25 cellular contexts compared by ENCODE assay signal in genomic region chr10:72793752-72794151, GRCh38.
"Had no signal": no experiment of that assay in that cellular context is flagged by ENCODE, and none has a peak within 500 bp of the region (broad histone marks: within the 10 kb centered on the region; RNA-seq: fewer than 3 reads in every experiment).

No MANE protein-coding gene starts in this region.

- FAIRE-seq: astrocyte, colon had no signal

- H3K27ac Mint-ChIP-seq: activated B cell treated with CpG ODN at 0.5 μM for 24 hours; activated CD4-positive, alpha-beta memory T cell treated with anti-CD3 and anti-CD28 coated beads for 36 hours; activated CD4-positive, alpha-beta T cell treated with anti-CD3 and anti-CD28 coated beads, Interleukin-2, amount 10 ng/mL, durations not matched to agents 7 days and 5 days; activated naive CD8-positive, alpha-beta T cell; brain; T-helper 17 cell had no signal

- H3K36me3 ChIP-seq: cardiac muscle cell, MG63 had no signal

- DNase-seq: activated B cell treated with CpG ODN at 0.5 μM for 24 hours; activated CD4-positive, alpha-beta memory T cell treated with anti-CD3 and anti-CD28 coated beads for 36 hours; activated CD4-positive, alpha-beta T cell treated with anti-CD3 and anti-CD28 coated beads, Interleukin-2, amount 10 ng/mL, durations not matched to agents 7 days and 5 days; activated CD8-positive, alpha-beta memory T cell treated with anti-CD3 and anti-CD28 coated beads for 24 hours; activated effector memory CD4-positive, alpha-beta T cell treated with anti-CD3 and anti-CD28 coated beads, Interleukin-2, amount 50 U/mL, for 16 hours; activated naive CD4-positive, alpha-beta T cell treated with Interleukin-2 at 50 U/mL for 16 hours; activated T-cell treated with anti-CD3 and anti-CD28 coated beads, Interleukin-2, amount 50 U/mL, for 4 hours; amygdala; cerebellar nuclear complex; MG63; NCI-H1105 treated with DMSO at 0.1 percent for 48 hours; NCI-H1436 treated with DMSO at 0.1 percent for 48 hours; NCI-H187; NCI-H2081; NCI-H446; NCI-H524; SHP77 treated with DMSO at 0.1 percent for 48 hours; T-helper 17 cell; T-helper 9 cell had no signal

- H3K27me3 ChIP-seq: cardiac muscle cell, MG63 had no signal

- H3K27me3 Mint-ChIP-seq: activated B cell treated with CpG ODN at 0.5 μM for 24 hours; activated CD4-positive, alpha-beta memory T cell treated with anti-CD3 and anti-CD28 coated beads for 36 hours; activated CD4-positive, alpha-beta T cell treated with anti-CD3 and anti-CD28 coated beads, Interleukin-2, amount 10 ng/mL, durations not matched to agents 7 days and 5 days; activated naive CD8-positive, alpha-beta T cell; brain; T-helper 17 cell had no signal

- H3K36me3 Mint-ChIP-seq: activated CD4-positive, alpha-beta memory T cell treated with anti-CD3 and anti-CD28 coated beads for 36 hours; activated naive CD8-positive, alpha-beta T cell; brain had no signal

- H3K4me3 Mint-ChIP-seq: activated B cell treated with CpG ODN at 0.5 μM for 24 hours; activated CD4-positive, alpha-beta memory T cell treated with anti-CD3 and anti-CD28 coated beads for 36 hours; activated CD4-positive, alpha-beta T cell treated with anti-CD3 and anti-CD28 coated beads, Interleukin-2, amount 10 ng/mL, durations not matched to agents 7 days and 5 days; activated naive CD8-positive, alpha-beta T cell; activated T-cell treated with anti-CD3 and anti-CD28 coated beads, Interleukin-2, amount 50 U/mL, for 4 hours; brain; T-helper 17 cell had no signal

- ATAC-seq: activated T-cell treated with anti-CD3 and anti-CD28 coated beads, Interleukin-2, amount 50 U/mL, for 4 hours; PC-3; T-helper 17 cell had no signal

- H3K4me3 ChIP-seq: cardiac muscle cell, MG63 had no signal

- H3K9me3 ChIP-seq: MG63 had no signal

- H3K9me3 Mint-ChIP-seq: activated B cell treated with CpG ODN at 0.5 μM for 24 hours; activated CD4-positive, alpha-beta memory T cell treated with anti-CD3 and anti-CD28 coated beads for 36 hours; activated T-cell treated with anti-CD3 and anti-CD28 coated beads, Interleukin-2, amount 50 U/mL, for 4 hours; brain had no signal
